1 cellular context compared by ENCODE assay signal in genomic region chr14:99758915-99759545, GRCh38.
TF ChIP-seq lines count a peak whose summit lies in the region.

No MANE protein-coding gene starts in this region.

TF ChIP-seq in endothelial cell of umbilical vein, 7 proteins besides CTCF, POLR2A, EP300 and RAD21 (continued from another document):
- TF ChIP-seq MAX (IDR thresholded peaks at IDR 0.05; ENCODE audit: insufficient read depth, insufficient read length) = no peak
- no peak for TF ChIP-seq POLR2AphosphoS5 (IDR thresholded peaks at IDR 0.05; ENCODE audit: insufficient read depth, low read depth, low read length)
- TF ChIP-seq GATA2 (IDR thresholded peaks at IDR 0.05; ENCODE audit: insufficient read depth, insufficient read length, low read depth, low read length) = no peak
- no peak for TF ChIP-seq FOS (IDR thresholded peaks at IDR 0.05; ENCODE audit: borderline replicate concordance, insufficient read depth, low read length)
- no peak for TF ChIP-seq JUN (IDR thresholded peaks at IDR 0.05; ENCODE audit: borderline replicate concordance, insufficient read depth, insufficient read length, low read depth)
- no peak for TF ChIP-seq EZH2 (IDR thresholded peaks at IDR 0.05; ENCODE audit: borderline replicate concordance, low read depth, low read length, severe bottlenecking)
